ENCODE assay signal across 32 cellular contexts in genomic region chr2:138003411-138003810, GRCh38. TPM values are rescaled to one million over a fixed set of nuclear protein-coding genes. Genes with fewer than 3 reads are reported as not detected.
"Had no signal": no experiment of that assay in that cellular context is flagged by ENCODE, and none has a peak within 500 bp of the region (broad histone marks: within the 10 kb centered on the region; RNA-seq: fewer than 3 reads in every experiment).

No MANE protein-coding gene starts in this region.

- DNase-seq: activated CD4-positive, alpha-beta T cell treated with anti-CD3 and anti-CD28 coated beads, Interleukin-2, amount 10 ng/mL, durations not matched to agents 24 days and 14 days; activated CD4-positive, alpha-beta T cell treated with anti-CD3 and anti-CD28 coated beads, Interleukin-2, amount 50 U/mL, for 4 hours; activated CD8-positive, alpha-beta T cell treated with anti-CD3 and anti-CD28 coated beads for 36 hours; activated effector memory CD4-positive, alpha-beta T cell treated with anti-CD3 and anti-CD28 coated beads, Interleukin-2, amount 50 U/mL, for 16 hours; activated naive CD4-positive, alpha-beta T cell; activated naive CD4-positive, alpha-beta T cell treated with anti-CD3 and anti-CD28 coated beads, Interleukin-2, amount 50 U/mL, for 16 hours; activated naive CD8-positive, alpha-beta T cell treated with anti-CD3 and anti-CD28 coated beads for 36 hours; activated T-cell treated with anti-CD3 and anti-CD28 coated beads, Interleukin-2, amount 50 U/mL, for 1 hour; activated T-cell treated with anti-CD3 and anti-CD28 coated beads, Interleukin-2, amount 50 U/mL, for 72 hours; amygdala; Karpas-422; KBM-7; MG63; NCI-H1048; NCI-H1105 treated with DMSO at 0.1 percent for 48 hours; NCI-H1436; NCI-H1694; NCI-H1930; NCI-H2081 treated with DMSO at 0.1 percent for 48 hours; NCI-H510A; NCI-H526; NCI-H748 treated with DMSO at 0.1 percent for 48 hours; NK-92 treated with Interleukin-12 subunit alpha and Interleukin-12 subunit beta, amount 100 ng/mL, for 24 hours; PC-9; Right ventricle myocardium superior; SW 1271; T-helper 1 cell; T-helper 2 cell; T-helper 9 cell had no signal

- ATAC-seq: activated CD8-positive, alpha-beta T cell treated with anti-CD3 and anti-CD28 coated beads for 36 hours; activated T-cell treated with anti-CD3 and anti-CD28 coated beads, Interleukin-2, amount 50 U/mL, for 72 hours; activated T-helper 17 cell treated with anti-CD3 and anti-CD28 coated beads, Interleukin-2, amount 50 U/mL, for 72 hours had no signal

- H3K4me3 ChIP-seq: ascending aorta, MG63, PC-9 had no signal

RNA-seq across cellular contexts. Expression of gene HNMT, which starts 39.1 kb away (rescaled TPM):
- total RNA-seq: activated CD4-positive, alpha-beta T cell treated with anti-CD3 and anti-CD28 coated beads, Interleukin-2, amount 10 ng/mL, durations not matched to agents 24 days and 14 days; activated CD8-positive, alpha-beta memory T cell treated with anti-CD3 and anti-CD28 coated beads for 36 hours; activated CD8-positive, alpha-beta T cell treated with anti-CD3 and anti-CD28 coated beads for 36 hours; activated naive CD8-positive, alpha-beta T cell treated with anti-CD3 and anti-CD28 coated beads for 36 hours; activated T-cell treated with anti-CD3 and anti-CD28 coated beads, Interleukin-2, amount 50 U/mL, for 72 hours; activated T-helper 17 cell treated with anti-CD3 and anti-CD28 coated beads, Interleukin-2, amount 50 U/mL, for 72 hours had no signal
